18 cellular contexts compared by ENCODE assay signal in the genomic region with DNA sequence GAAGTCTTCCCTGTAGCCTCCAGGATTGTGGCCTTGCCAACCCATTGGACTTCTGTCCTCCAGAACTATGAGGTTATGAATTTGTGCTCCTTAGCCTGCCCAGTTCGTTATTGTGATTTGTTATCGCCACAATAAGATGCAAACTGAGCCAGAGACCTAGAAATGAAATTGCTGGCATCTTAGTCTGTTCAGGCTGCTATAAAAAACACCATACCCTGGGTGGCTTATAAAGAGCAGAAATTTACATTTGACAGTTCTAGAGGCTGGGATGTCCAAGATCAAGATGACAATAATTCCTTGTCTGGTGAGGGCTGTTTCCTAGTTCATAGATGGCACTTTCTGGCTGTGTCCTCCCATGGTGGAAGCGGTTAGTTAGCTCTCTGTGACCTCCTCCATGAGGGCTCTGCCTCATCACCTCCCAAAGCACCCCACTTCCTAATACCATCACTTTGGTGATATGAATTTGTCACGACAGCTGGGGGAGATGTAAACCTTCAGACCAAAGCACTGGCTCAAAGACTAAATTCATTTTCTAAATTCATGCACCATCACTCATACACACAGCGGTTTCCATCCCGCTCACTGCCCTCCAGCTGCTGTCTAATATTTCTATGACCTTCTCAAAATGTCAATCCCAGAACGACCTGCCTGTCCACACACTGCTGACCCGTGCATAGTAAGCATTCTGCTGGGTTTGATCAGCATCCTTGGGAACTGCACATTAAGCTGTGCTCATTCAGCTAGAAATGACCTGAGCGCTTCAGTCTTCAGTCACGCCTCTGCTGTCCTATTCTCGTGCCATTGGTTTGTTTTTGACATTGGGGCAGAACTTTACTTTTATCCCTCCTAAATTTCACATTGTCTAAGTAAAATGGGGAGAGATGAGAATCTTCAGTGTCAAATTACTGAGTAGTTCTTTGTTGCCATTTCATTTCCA. TPM values are rescaled to one million over a fixed set of nuclear protein-coding genes. Genes with fewer than 3 reads are reported as not detected.
DNase-seq lines count a peak whose midpoint lies in the region; ATAC-seq and TF ChIP-seq lines count a peak whose summit lies in the region.
"Had no signal": no experiment of that assay in that cellular context is flagged by ENCODE, and none has a peak within 500 bp of the region (broad histone marks: within the 10 kb centered on the region; RNA-seq: fewer than 3 reads in every experiment).

No MANE protein-coding gene starts in this region.

- ATAC-seq in GM18868 (IDR thresholded peaks at IDR 0.05; ENCODE audit: unreplicated experiment): no peak
- ATAC-seq: Panc1, T-cell had no signal

- H4K20me1 ChIP-seq in BLaER1 treated with 17β-estradiol and CSF1 and Interleukin-3, amounts not matched to agents 10 nM and 100 nM: peaks cover 0 to 18% (median 0%) of the 10 kb centered on the region in 11 experiments; a peak in 1 of 22 replicates
- H4K20me1 ChIP-seq in SK-N-SH (ENCODE audit: insufficient read depth): no peaks in the 10 kb centered on the region

- H3K9me3 ChIP-seq in BLaER1 treated with 17β-estradiol and CSF1 and Interleukin-3, amounts not matched to agents 10 nM and 100 nM (replicated peaks in 1 of 11): peaks cover 0 to 9% (median 7%) of the 10 kb centered on the region in 11 experiments; a peak in 7 of 22 replicates
- H3K9me3 ChIP-seq in SK-N-SH: no peaks in the 10 kb centered on the region

- WGBS in SK-N-SH (ENCODE audit: low lambda C conversion rate): 73% methylated on average over 10 of the region's 11 CpGs

- H3F3A ChIP-seq in SK-N-SH (replicated peaks; ENCODE audit: insufficient read depth): no peaks in the 10 kb centered on the region

- CTCF ChIA-PET in SK-N-SH (lab: Yijun Ruan, JAX): interaction anchor here (0.9 to 1.0 kb wide), 2 partner anchors 13 to 93 kb away, joined by 3 to 4 read pairs; no protein-coding TSS in a partner anchor

- H2AFZ ChIP-seq in SK-N-SH (ENCODE audit: low read depth): no peak overlapping the region

- peak overlapping the region in 9 of 11 experiments; percentile 19 to 89 (median 71); a peak in 18 of 22 replicates for H3K4me2 ChIP-seq in BLaER1 treated with 17β-estradiol and CSF1 and Interleukin-3, amounts not matched to agents 10 nM and 100 nM
- no peak overlapping the region for H3K4me2 ChIP-seq in SK-N-SH

- H3K9ac ChIP-seq in BLaER1 treated with 17β-estradiol and CSF1 and Interleukin-3, amounts not matched to agents 10 nM and 100 nM: no peak overlapping the region
- H3K9ac ChIP-seq in SK-N-SH: no peak overlapping the region

- no peaks in the 10 kb centered on the region for H3K36me3 ChIP-seq in BLaER1 treated with 17β-estradiol and CSF1 and Interleukin-3, amounts not matched to agents 10 nM and 100 nM
- H3K36me3 ChIP-seq in SK-N-SH (replicated peaks in 1 of 2; ENCODE audit: control insufficient read depth in 1 of 2, insufficient read depth in 2 of 2, low read length in 1 of 2): no peaks in the 10 kb centered on the region

- no peak overlapping the region for H3K4me3 ChIP-seq in BLaER1 treated with 17β-estradiol and CSF1 and Interleukin-3, amounts not matched to agents 10 nM and 100 nM
- no peak overlapping the region for H3K4me3 ChIP-seq in SK-N-SH (ENCODE audit: low read depth in 2 of 2, low read length in 1 of 2)

- no peak overlapping the region for H3K27ac ChIP-seq in BLaER1 treated with 17β-estradiol and CSF1 and Interleukin-3, amounts not matched to agents 10 nM and 100 nM
- no peak overlapping the region for H3K27ac ChIP-seq in SK-N-SH (ENCODE audit: low read depth in 2 of 2, low read length in 1 of 2)

- no peaks in the 10 kb centered on the region for H3K79me2 ChIP-seq in SK-N-SH (ENCODE audit: insufficient read depth)

- H3K27me3 ChIP-seq in BLaER1 treated with 17β-estradiol and CSF1 and Interleukin-3, amounts not matched to agents 10 nM and 100 nM: peaks cover 0 to 45% (median 0%) of the 10 kb centered on the region in 11 experiments; a peak in 7 of 22 replicates
- no peaks in the 10 kb centered on the region for H3K27me3 ChIP-seq in SK-N-SH (ENCODE audit: insufficient read depth)

- TF ChIP-seq RAD21 in SK-N-SH (IDR thresholded peaks at IDR 0.05; ENCODE audit: low read length): no peak

- no peaks in the 10 kb centered on the region for H3K9me2 ChIP-seq in SK-N-SH

- peaks cover 35 to 91% (median 85%) of the 10 kb centered on the region in 10 experiments for H3K4me1 ChIP-seq in BLaER1 treated with 17β-estradiol and CSF1 and Interleukin-3, amounts not matched to agents 10 nM and 100 nM
- peaks cover 0 to 12% of the 10 kb centered on the region in 2 experiments; a peak in 1 of 4 replicates for H3K4me1 ChIP-seq in SK-N-SH (ENCODE audit: control insufficient read depth in 1 of 2, insufficient read depth in 2 of 2, low read depth in 1 of 2, low read length in 1 of 2)

- no peak for TF ChIP-seq CTCF in SK-N-SH (IDR thresholded peaks at IDR 0.05)

- peak; percentile 81 for DNase-seq in HS-27A (ENCODE audit: low read depth)
- DNase-seq in cerebellar cortex (ENCODE audit: low spot score): peak; percentile 57
- peak; percentile 51 for DNase-seq in retina
- DNase-seq in SK-N-SH: no peak
- no peak for DNase-seq in stimulated activated CD4-positive, alpha-beta T cell treated with anti-CD3 and anti-CD28 coated beads, Interleukin-2, amount 100 ng/mL, for 24 hours
- DNase-seq: CD4-positive, CD25-positive, alpha-beta regulatory T cell; DMS79 treated with DMSO at 0.1 percent for 48 hours; NCI-H1092 treated with DMSO at 0.1 percent for 48 hours; NCI-H1436 treated with DMSO at 0.1 percent for 48 hours; NCI-H1930; NCI-H2227 treated with DMSO at 0.1 percent for 48 hours; NCI-H510A treated with DMSO at 0.1 percent for 48 hours; NCI-H748 treated with DMSO at 0.1 percent for 48 hours; NK-92 treated with Interleukin-12 subunit alpha and Interleukin-12 subunit beta, amount 100 ng/mL, for 24 hours; T-cell had no signal

- no peak for TF ChIP-seq EP300 in SK-N-SH (IDR thresholded peaks at IDR 0.05; ENCODE audit: borderline replicate concordance in 1 of 2, low read depth in 1 of 2, low read length in 1 of 2)

- POLR2A ChIA-PET in SK-N-SH (lab: Yijun Ruan, JAX): no interaction called here

TF ChIP-seq in SK-N-SH, 30 proteins besides CTCF, POLR2A, EP300 and RAD21:
- TF ChIP-seq ELF1 (IDR thresholded peaks at IDR 0.05) (no peak), POLR2AphosphoS5 (IDR thresholded peaks at IDR 0.05; ENCODE audit: low read depth, low read length) (no peak), FOXM1 (IDR thresholded peaks at IDR 0.05; ENCODE audit: low read depth) (no peak), EZH2phosphoT487 (IDR thresholded peaks at IDR 0.05; ENCODE audit: borderline replicate concordance, low read depth) (no peak), RXRA (IDR thresholded peaks at IDR 0.05; ENCODE audit: borderline replicate concordance, low read depth) (no peak), CHD2 (IDR thresholded peaks at IDR 0.05; ENCODE audit: low read length, partially characterized antibody) (no peak), TAF1 (IDR thresholded peaks at IDR 0.05; ENCODE audit: borderline replicate concordance, low read depth, low read length) (no peak), SMC3 (IDR thresholded peaks at IDR 0.05; ENCODE audit: low read depth, low read length) (no peak), YY1 (IDR thresholded peaks at IDR 0.05; ENCODE audit: low read depth) (no peak), FOXJ3 (CRISPR knock-in tag; IDR thresholded peaks at IDR 0.05) (no peak)
- TF ChIP-seq, protein P1, sequence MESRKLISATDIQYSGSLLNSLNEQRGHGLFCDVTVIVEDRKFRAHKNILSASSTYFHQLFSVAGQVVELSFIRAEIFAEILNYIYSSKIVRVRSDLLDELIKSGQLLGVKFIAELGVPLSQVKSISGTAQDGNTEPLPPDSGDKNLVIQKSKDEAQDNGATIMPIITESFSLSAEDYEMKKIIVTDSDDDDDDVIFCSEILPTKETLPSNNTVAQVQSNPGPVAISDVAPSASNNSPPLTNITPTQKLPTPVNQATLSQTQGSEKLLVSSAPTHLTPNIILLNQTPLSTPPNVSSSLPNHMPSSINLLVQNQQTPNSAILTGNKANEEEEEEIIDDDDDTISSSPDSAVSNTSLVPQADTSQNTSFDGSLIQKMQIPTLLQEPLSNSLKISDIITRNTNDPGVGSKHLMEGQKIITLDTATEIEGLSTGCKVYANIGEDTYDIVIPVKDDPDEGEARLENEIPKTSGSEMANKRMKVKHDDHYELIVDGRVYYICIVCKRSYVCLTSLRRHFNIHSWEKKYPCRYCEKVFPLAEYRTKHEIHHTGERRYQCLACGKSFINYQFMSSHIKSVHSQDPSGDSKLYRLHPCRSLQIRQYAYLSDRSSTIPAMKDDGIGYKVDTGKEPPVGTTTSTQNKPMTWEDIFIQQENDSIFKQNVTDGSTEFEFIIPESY (IDR thresholded peaks at IDR 0.05; ENCODE audit: borderline replicate concordance, low read depth): no peak
- TF ChIP-seq, protein P2, sequence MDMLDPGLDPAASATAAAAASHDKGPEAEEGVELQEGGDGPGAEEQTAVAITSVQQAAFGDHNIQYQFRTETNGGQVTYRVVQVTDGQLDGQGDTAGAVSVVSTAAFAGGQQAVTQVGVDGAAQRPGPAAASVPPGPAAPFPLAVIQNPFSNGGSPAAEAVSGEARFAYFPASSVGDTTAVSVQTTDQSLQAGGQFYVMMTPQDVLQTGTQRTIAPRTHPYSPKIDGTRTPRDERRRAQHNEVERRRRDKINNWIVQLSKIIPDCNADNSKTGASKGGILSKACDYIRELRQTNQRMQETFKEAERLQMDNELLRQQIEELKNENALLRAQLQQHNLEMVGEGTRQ (IDR thresholded peaks at IDR 0.05; ENCODE audit: borderline replicate concordance, low read depth, low read length): no peak
- TF ChIP-seq, protein P3, sequence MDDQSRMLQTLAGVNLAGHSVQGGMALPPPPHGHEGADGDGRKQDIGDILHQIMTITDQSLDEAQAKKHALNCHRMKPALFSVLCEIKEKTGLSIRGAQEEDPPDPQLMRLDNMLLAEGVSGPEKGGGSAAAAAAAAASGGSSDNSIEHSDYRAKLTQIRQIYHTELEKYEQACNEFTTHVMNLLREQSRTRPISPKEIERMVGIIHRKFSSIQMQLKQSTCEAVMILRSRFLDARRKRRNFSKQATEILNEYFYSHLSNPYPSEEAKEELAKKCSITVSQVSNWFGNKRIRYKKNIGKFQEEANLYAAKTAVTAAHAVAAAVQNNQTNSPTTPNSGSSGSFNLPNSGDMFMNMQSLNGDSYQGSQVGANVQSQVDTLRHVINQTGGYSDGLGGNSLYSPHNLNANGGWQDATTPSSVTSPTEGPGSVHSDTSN (IDR thresholded peaks at IDR 0.05): no peak
- TF ChIP-seq, protein P4, sequence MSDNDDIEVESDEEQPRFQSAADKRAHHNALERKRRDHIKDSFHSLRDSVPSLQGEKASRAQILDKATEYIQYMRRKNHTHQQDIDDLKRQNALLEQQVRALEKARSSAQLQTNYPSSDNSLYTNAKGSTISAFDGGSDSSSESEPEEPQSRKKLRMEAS (IDR thresholded peaks at IDR 0.05; ENCODE audit: low read depth): no peak

RNA-seq across cellular contexts. Expression of a gene that starts 36.6 kb away (rescaled TPM):
- 8.7 and 9.8 TPM in 2 replicates for polyA plus RNA-seq in SK-N-SH (2012; rRNA removed)
- polyA plus RNA-seq in SK-N-SH (2012; cell fraction: cytosol; rRNA removed): 7.6 and 8.8 TPM in 2 replicates
- 4.6 and 6.2 TPM in 2 replicates for polyA plus RNA-seq in SK-N-SH (2012; cell fraction: nucleus; rRNA removed)

Comparison
In these comparisons a context has a peak if more than half of its experiments do, and no peak if none do; other contexts are left out.
1. DNase-seq: peak in HS-27A (single experiment), cerebellar cortex (single experiment) and retina (single experiment); none in SK-N-SH (single experiment) and stimulated activated CD4-positive, alpha-beta T cell treated with anti-CD3 and anti-CD28 coated beads, Interleukin-2, amount 100 ng/mL, for 24 hours (0 of 2).